24 cellular contexts compared by ENCODE assay signal in the genomic region with DNA sequence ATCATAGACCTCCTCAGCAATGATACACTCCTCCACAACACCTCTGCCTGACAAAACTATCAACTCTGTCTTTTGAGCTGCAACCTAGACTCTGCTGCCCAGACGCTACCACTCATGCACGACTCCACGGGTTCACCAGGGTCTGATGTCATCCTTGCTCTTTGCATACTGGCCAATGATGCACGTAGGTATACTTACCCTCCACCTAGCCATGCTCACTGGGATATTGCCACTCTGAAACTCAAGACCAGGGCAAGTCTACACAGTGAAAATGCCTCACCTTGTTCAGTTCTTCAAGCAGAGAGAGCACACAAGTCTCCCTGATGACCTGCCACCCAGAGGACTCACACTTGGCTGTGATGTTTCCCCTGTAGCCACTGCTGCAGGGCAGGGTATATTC. TPM values are rescaled to one million over a fixed set of nuclear protein-coding genes. Genes with fewer than 3 reads are reported as not detected.
DNase-seq lines count a peak whose midpoint lies in the region; ATAC-seq and TF ChIP-seq lines count a peak whose summit lies in the region.
"Had no signal": no experiment of that assay in that cellular context is flagged by ENCODE, and none has a peak within 500 bp of the region (broad histone marks: within the 10 kb centered on the region; RNA-seq: fewer than 3 reads in every experiment).

No MANE protein-coding gene starts in this region.

- no CpG with 5 or more reads among the region's 4 CpGs for WGBS in neuronal stem cell (ENCODE audit: extremely low coverage in 2 of 2, insufficient read length in 2 of 2, insufficient replicate concordance in 1 of 2), 2 donors
- 92% methylated on average over 4 of the region's 4 CpGs for WGBS in upper lobe of left lung, 2 donors
- WGBS in mesendoderm (ENCODE audit: extremely low coverage, insufficient coverage, low lambda C conversion rate) = no CpG with 5 or more reads among the region's 4 CpGs

- H3K9me3 ChIP-seq in neuronal stem cell (replicated peaks in 1 of 2; ENCODE audit: control insufficient read depth in 2 of 2, insufficient read depth in 1 of 2, low read depth in 1 of 2, low read length in 2 of 2) = no peaks in the 10 kb centered on the region
- no peaks in the 10 kb centered on the region for H3K9me3 ChIP-seq in upper lobe of left lung
- H3K9me3 ChIP-seq: BLaER1 had no signal

- peaks cover 0 to 3% (median 0%) of the 10 kb centered on the region in 3 experiments for H3K27me3 ChIP-seq in neuronal stem cell (ENCODE audit: control insufficient read depth in 3 of 3, insufficient read depth in 3 of 3, low read depth in 1 of 3, low read length in 3 of 3)
- no peaks in the 10 kb centered on the region for H3K27me3 ChIP-seq in upper lobe of left lung
- no peaks in the 10 kb centered on the region for H3K27me3 ChIP-seq in mesendoderm (ENCODE audit: insufficient read depth, low read length, poor library complexity)
- H3K27me3 ChIP-seq: BLaER1 had no signal

- TF ChIP-seq CTCF in endothelial cell (IDR thresholded peaks at IDR 0.05; ENCODE audit: unreplicated experiment) (no peak), upper lobe of left lung (IDR thresholded peaks at IDR 0.05) (no peak), WTC11 (IDR thresholded peaks at IDR 0.05) (no peak)

- H3K4me1 Mint-ChIP-seq in endothelial cell (ENCODE audit: unreplicated experiment) (no peaks in the 10 kb centered on the region), WTC11 (peaks cover 9% of the 10 kb centered on the region)
- H3K4me1 Mint-ChIP-seq: CD14-positive monocyte; CD4-positive, alpha-beta memory T cell had no signal

- no peak overlapping the region for H3K56ac ChIP-seq in mesendoderm (ENCODE audit: low read length)

- H3K27ac Mint-ChIP-seq in endothelial cell (ENCODE audit: unreplicated experiment) (peak overlapping the region; percentile 16), WTC11 (no peak overlapping the region)
- H3K27ac Mint-ChIP-seq: CD14-positive monocyte; CD4-positive, alpha-beta memory T cell; H9 had no signal

- H2BK15ac ChIP-seq in neuronal stem cell (ENCODE audit: low read length) (no peak overlapping the region), mesendoderm (replicated peaks; ENCODE audit: low read depth) (no peak overlapping the region)

- no peaks in the 10 kb centered on the region for H3K36me3 Mint-ChIP-seq in endothelial cell (ENCODE audit: low read depth, unreplicated experiment)
- H3K36me3 Mint-ChIP-seq in WTC11 = no peaks in the 10 kb centered on the region
- H3K36me3 Mint-ChIP-seq: CD14-positive monocyte; CD4-positive, alpha-beta memory T cell had no signal

- H4K5ac ChIP-seq in mesendoderm (ENCODE audit: low read length) = no peak overlapping the region

- no peak overlapping the region for H2BK120ac ChIP-seq in neuronal stem cell (ENCODE audit: low read depth, low read length)
- no peak overlapping the region for H2BK120ac ChIP-seq in mesendoderm (ENCODE audit: low read depth, low read length)

- peaks cover 1% of the 10 kb centered on the region for H3K27me3 Mint-ChIP-seq in endothelial cell (ENCODE audit: unreplicated experiment)
- H3K27me3 Mint-ChIP-seq in WTC11 (ENCODE audit: low read depth) = no peaks in the 10 kb centered on the region
- H3K27me3 Mint-ChIP-seq: CD4-positive, alpha-beta memory T cell had no signal

- H3K36me3 ChIP-seq in neuronal stem cell (replicated peaks in 1 of 2; ENCODE audit: control insufficient read depth in 2 of 2, insufficient read depth in 2 of 2, low read length in 2 of 2) (no peaks in the 10 kb centered on the region), upper lobe of left lung (no peaks in the 10 kb centered on the region), mesendoderm (ENCODE audit: control insufficient read depth, insufficient read depth, low read length) (no peaks in the 10 kb centered on the region)
- H3K36me3 ChIP-seq: BLaER1 had no signal

- H3K4me1 ChIP-seq in neuronal stem cell (ENCODE audit: control insufficient read depth in 2 of 2, insufficient read depth in 1 of 2, low read depth in 1 of 2, low read length in 2 of 2) (peaks cover 5 to 10% of the 10 kb centered on the region in 2 donors), upper lobe of left lung (no peaks in the 10 kb centered on the region), mesendoderm (ENCODE audit: control insufficient read depth, low read depth, low read length) (peaks cover 2% of the 10 kb centered on the region)

- peak; percentile 25 for DNase-seq in Caki2 (ENCODE audit: low read depth)
- no peak for DNase-seq in endothelial cell (ENCODE audit: low spot score)
- peak; percentile 49 for DNase-seq in left kidney (ENCODE audit: low read depth, low spot score)
- DNase-seq in neuronal stem cell (ENCODE audit: low spot score) = no peak
- DNase-seq in upper lobe of left lung = no peak
- DNase-seq in WTC11 (ENCODE audit: low spot score) = no peak
- DNase-seq in mesendoderm = no peak
- DNase-seq: 8988T; CD4-positive, alpha-beta memory T cell; DMS 273 treated with DMSO at 0.1 percent for 48 hours; DMS53; DND-41; EL; H9; IMR-90 had no signal

- H3K18ac ChIP-seq in neuronal stem cell (ENCODE audit: low read length) (peak overlapping the region; percentile 9), mesendoderm (ENCODE audit: low read length) (no peak overlapping the region)

- H3K79me2 ChIP-seq in mesendoderm (ENCODE audit: control insufficient read depth, insufficient read depth, low read length) = no peaks in the 10 kb centered on the region

- H3K4ac ChIP-seq in neuronal stem cell (ENCODE audit: low read length) = no peak overlapping the region
- no peak overlapping the region for H3K4ac ChIP-seq in mesendoderm (ENCODE audit: low read depth, low read length)

- ATAC-seq in upper lobe of left lung (ENCODE audit: low FRiP score in 2 of 2) (no peak), WTC11 (no peak)
- ATAC-seq: GM12878 had no signal

- H4K91ac ChIP-seq in neuronal stem cell (ENCODE audit: low read depth, low read length, poor library complexity) = no peak overlapping the region

- no peak overlapping the region for H2AFZ ChIP-seq in neuronal stem cell (ENCODE audit: low read length)

- no peak overlapping the region for H3K4me3 Mint-ChIP-seq in endothelial cell (ENCODE audit: unreplicated experiment)
- no peak overlapping the region for H3K4me3 Mint-ChIP-seq in WTC11
- H3K4me3 Mint-ChIP-seq: CD14-positive monocyte; CD4-positive, alpha-beta memory T cell; H9 had no signal

- no peak overlapping the region for H3K27ac ChIP-seq in neuronal stem cell (replicated peaks; ENCODE audit: low read length)
- no peak overlapping the region for H3K27ac ChIP-seq in upper lobe of left lung
- H3K27ac ChIP-seq in mesendoderm (ENCODE audit: low read depth, low read length) = no peak overlapping the region
- H3K27ac ChIP-seq: BLaER1, HL-60 had no signal

- H2AK5ac ChIP-seq in neuronal stem cell (ENCODE audit: low read depth, low read length) = peak overlapping the region; percentile 43
- H2AK5ac ChIP-seq in mesendoderm (ENCODE audit: low read length) = no peak overlapping the region

- in situ Hi-C loops in Caki2 (cut with HindIII; ENCODE audit: low pct_unique_long_range_greater_than_20kb, low sequenced_read_pairs) = no loop called here

- no peak overlapping the region for H3K23ac ChIP-seq in neuronal stem cell (ENCODE audit: low read depth, low read length, poor library complexity)
- no peak overlapping the region for H3K23ac ChIP-seq in mesendoderm (ENCODE audit: low read length)

- no peak for TF ChIP-seq POLR2A in upper lobe of left lung (IDR thresholded peaks at IDR 0.05)

- H3K4me2 ChIP-seq in neuronal stem cell (ENCODE audit: insufficient read depth, low read length, poor library complexity, severe bottlenecking) (no peak overlapping the region), mesendoderm (ENCODE audit: low read length) (no peak overlapping the region)
- H3K4me2 ChIP-seq: BLaER1 had no signal

- H3K9me3 Mint-ChIP-seq in endothelial cell (ENCODE audit: unreplicated experiment) (no peaks in the 10 kb centered on the region), WTC11 (peaks cover 3% of the 10 kb centered on the region; the same call in 1 of the 2 replicates)
- H3K9me3 Mint-ChIP-seq: H9 had no signal

- POLR2A ChIA-PET in WTC11 (lab: Charles Lee) = no interaction called here

- H3K14ac ChIP-seq in neuronal stem cell (ENCODE audit: low read length) = no peak overlapping the region

- H2BK5ac ChIP-seq in neuronal stem cell (ENCODE audit: low read length) (no peak overlapping the region), mesendoderm (ENCODE audit: low read length) (no peak overlapping the region)

- H3K9ac ChIP-seq in neuronal stem cell (ENCODE audit: low read depth, low read length, poor library complexity) (no peak overlapping the region), mesendoderm (ENCODE audit: low read length) (no peak overlapping the region)
- H3K9ac ChIP-seq: BLaER1 had no signal

- CTCF ChIA-PET in WTC11 (lab: Charles Lee) = no interaction called here

- H4K8ac ChIP-seq in neuronal stem cell (ENCODE audit: low read depth, low read length) = no peak overlapping the region
- no peak overlapping the region for H4K8ac ChIP-seq in mesendoderm (ENCODE audit: low read depth, low read length)

- H2BK12ac ChIP-seq in neuronal stem cell (ENCODE audit: low read length) = no peak overlapping the region

- no peak for TF ChIP-seq EP300 in upper lobe of left lung (IDR thresholded peaks at IDR 0.05)

- H3K79me1 ChIP-seq in neuronal stem cell (ENCODE audit: low read depth, low read length) = no peaks in the 10 kb centered on the region
- H3K79me1 ChIP-seq in mesendoderm (ENCODE audit: low read length) = no peaks in the 10 kb centered on the region

- H3K4me3 ChIP-seq in neuronal stem cell (ENCODE audit: low read length in 2 of 2) (no peak overlapping the region), upper lobe of left lung (no peak overlapping the region), mesendoderm (ENCODE audit: low read length) (no peak overlapping the region)
- H3K4me3 ChIP-seq: BLaER1, GM12878 had no signal

TF ChIP-seq in WTC11, 78 proteins besides CTCF, POLR2A, EP300 and RAD21 (continues in another document):
- TF ChIP-seq TEAD4 (CRISPR knock-in tag; IDR thresholded peaks at IDR 0.05) (no peak), EMX1 (CRISPR knock-in tag; IDR thresholded peaks at IDR 0.05) (no peak), NFATC4 (CRISPR knock-in tag; IDR thresholded peaks at IDR 0.05) (no peak), CBFB (CRISPR knock-in tag; IDR thresholded peaks at IDR 0.05; ENCODE audit: low read depth) (no peak)

RNA-seq across cellular contexts. Expression of gene ADGRF1, which starts 27.7 kb away (rescaled TPM):
- total RNA-seq in Caki2 (2014; rRNA removed; shearing (Covaris generic); ENCODE audit: low replicate concordance) = 52.7 and 53.6 TPM in 2 replicates
- total RNA-seq in endothelial cell (ENCODE audit: unreplicated experiment) (not detected), upper lobe of left lung (10 to 100 TPM in 1 of 6 donors, 1 to 10 TPM in 5; 2.3 to 10.3 (median 7.5) TPM), WTC11 (2021) (0.11 to 0.26 TPM (median 0.16 TPM) in 3 replicates)
- 0.01 TPM for polyA plus RNA-seq in neuronal stem cell (2013, experiment 1 of 2)
- 0.01 TPM for polyA plus RNA-seq in neuronal stem cell (2013, experiment 2 of 2)
- polyA plus RNA-seq in mesendoderm (2013, experiment 1 of 2) = not detected
- not detected for polyA plus RNA-seq in mesendoderm (2013, experiment 2 of 2)
- total RNA-seq: A673; CD4-positive, alpha-beta memory T cell; G401; H1; H9; HT1080; IMR-90 had no signal
- polyA plus RNA-seq: AG04450; CD14-positive monocyte; CD4-positive, alpha-beta memory T cell; GM12878; H1; IMR-90 had no signal

Comparison
In these comparisons a context has a peak if more than half of its experiments do, and no peak if none do; other contexts are left out.
1. DNase-seq: peak in Caki2 (single experiment) and left kidney (single experiment); none in endothelial cell (single experiment), neuronal stem cell (single experiment), upper lobe of left lung (0 of 2), WTC11 (single experiment) and mesendoderm (single experiment).